In the genomic region with DNA sequence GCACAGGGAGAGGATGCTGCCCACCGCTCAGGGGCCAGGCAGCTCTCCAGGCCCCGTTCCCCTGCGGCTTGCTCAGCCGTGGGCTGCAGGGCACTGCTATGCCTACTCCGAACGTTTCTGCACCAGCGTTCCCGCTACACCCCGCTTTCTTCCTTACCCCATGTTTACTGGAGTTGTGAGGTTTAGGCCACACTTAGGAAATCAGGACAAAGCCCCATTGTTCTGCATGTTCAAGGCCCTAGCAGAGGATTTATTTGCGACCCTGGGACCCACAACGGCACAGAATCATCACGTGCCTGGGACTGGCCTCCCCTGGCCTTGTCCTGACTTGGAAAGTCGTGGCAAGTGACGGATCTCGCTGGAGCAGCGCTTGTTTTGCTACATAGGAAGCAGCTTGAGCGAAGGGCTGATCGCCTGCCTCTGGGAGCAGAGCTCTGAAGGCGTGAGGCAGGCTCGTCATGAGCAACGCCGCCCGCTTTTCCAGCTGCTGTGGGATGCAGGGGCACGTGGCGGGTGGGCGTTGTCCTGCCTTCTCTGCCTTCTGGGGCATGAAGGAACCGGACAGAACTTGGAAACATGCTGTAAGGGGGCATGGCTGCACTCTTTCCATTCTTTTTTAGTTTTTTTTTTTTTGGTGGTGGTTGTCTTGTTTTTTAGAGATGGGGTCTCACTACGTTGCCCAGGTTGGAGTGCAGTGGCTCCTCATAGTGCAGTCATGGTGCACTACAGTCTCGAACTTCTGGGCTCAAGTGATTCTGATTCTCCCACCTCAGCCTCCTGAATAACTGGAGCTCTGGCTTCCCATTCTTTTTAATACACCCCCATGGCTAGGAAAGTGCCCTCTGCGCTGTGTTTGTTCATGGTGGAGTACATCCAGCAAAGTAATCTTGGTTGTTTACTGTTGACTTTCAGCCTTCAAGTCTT, we compare ENCODE assay signal across 24 cellular contexts. TPM values are rescaled to one million over a fixed set of nuclear protein-coding genes. Genes with fewer than 3 reads are reported as not detected.
DNase-seq lines count a peak whose midpoint lies in the region; ATAC-seq, FAIRE-seq and TF ChIP-seq lines count a peak whose summit lies in the region.
"Had no signal": no experiment of that assay in that cellular context is flagged by ENCODE, and none has a peak within 500 bp of the region (broad histone marks: within the 10 kb centered on the region; RNA-seq: fewer than 3 reads in every experiment).

No MANE protein-coding gene starts in this region.

- H3K79me1 ChIP-seq in H9 (ENCODE audit: insufficient read depth, low read depth, low read length, poor library complexity, severe bottlenecking): no peaks in the 10 kb centered on the region

- DNase-seq in H9: peak; percentile 19
- DNase-seq in HepG2 (ENCODE audit: low spot score): peak; percentile 91
- peak; percentile 74 for DNase-seq in spleen
- DNase-seq: DMS53, GDM1, KG1, NCI-H1092, NCI-H1436, NCI-H1930, NCI-H2227 treated with DMSO at 0.1 percent for 48 hours, NCI-H510A, PC-9, RPMI8226, SHP77, SK-N-SH had no signal

- no peak overlapping the region; a peak in 2 of 7 replicates for H3K27ac Mint-ChIP-seq in H9
- H3K27ac Mint-ChIP-seq: B cell had no signal

- ATAC-seq in HepG2 (peak; percentile 81), HG02884 (IDR thresholded peaks at IDR 0.05; ENCODE audit: unreplicated experiment) (no peak), GM21390 (IDR thresholded peaks at IDR 0.05; ENCODE audit: unreplicated experiment) (no peak), GM18858 (IDR thresholded peaks at IDR 0.05; ENCODE audit: unreplicated experiment) (no peak), HG03045 (IDR thresholded peaks at IDR 0.05; ENCODE audit: unreplicated experiment) (no peak)

- peaks cover 13 to 16% of the 10 kb centered on the region in 2 experiments for H3K4me1 Mint-ChIP-seq in H9
- H3K4me1 Mint-ChIP-seq: B cell had no signal

- TF ChIP-seq POLR2A in HepG2 (IDR thresholded peaks at IDR 0.05; ENCODE audit: insufficient read depth in 1 of 2, low read depth in 2 of 2, low read length in 2 of 2): peak in 1 of 2 experiments; percentile 39; a peak in 1 of 4 replicates
- TF ChIP-seq POLR2A in spleen (IDR thresholded peaks at IDR 0.05): no peak

- no peak overlapping the region for H4K8ac ChIP-seq in H9 (replicated peaks; ENCODE audit: insufficient read length, low read depth, low read length)

- no peak for TF ChIP-seq RAD21 in HepG2 (CRISPR knock-in tag; IDR thresholded peaks at IDR 0.05)

- no peaks in the 10 kb centered on the region; a peak in 1 of 5 replicates for H3K36me3 ChIP-seq in HepG2 (replicated peaks in 1 of 2; ENCODE audit: control insufficient read depth in 1 of 2, insufficient read depth in 2 of 2, low read length in 2 of 2)
- no peaks in the 10 kb centered on the region for H3K36me3 ChIP-seq in spleen
- H3K36me3 ChIP-seq: HAP-1 had no signal

- no peak overlapping the region for H3T11ph ChIP-seq in H9 (ENCODE audit: low read length)

- no peak overlapping the region for H3K4ac ChIP-seq in H9 (ENCODE audit: low read depth, low read length)

- no TSS peak for BruUV-seq in HepG2 (replicated peaks; lab: Mats Ljungman, UMichigan)

- H3K27ac ChIP-seq in H9 (ENCODE audit: insufficient read length, low read depth, low read length): no peak overlapping the region
- peak overlapping the region; percentile 33 for H3K27ac ChIP-seq in angular gyrus (ENCODE audit: low read depth, low read length)
- peak overlapping the region; percentile 59 for H3K27ac ChIP-seq in HepG2 (ENCODE audit: extremely low read length, insufficient read depth, low read length)
- peak overlapping the region in 4 of 8 donors; percentile 15 to 53 (median 30) for H3K27ac ChIP-seq in spleen
- H3K27ac ChIP-seq: PC-9 had no signal

- no peaks in the 10 kb centered on the region for H3K27me3 ChIP-seq in H9 (ENCODE audit: insufficient read depth, low read length)
- no peaks in the 10 kb centered on the region for H3K27me3 ChIP-seq in HepG2 (ENCODE audit: control insufficient read depth in 1 of 2, insufficient read depth in 2 of 2, low read length in 2 of 2)
- peaks cover 0 to 10% (median 0%) of the 10 kb centered on the region in 7 donors for H3K27me3 ChIP-seq in spleen (replicated peaks in 1 of 7)

- H4K91ac ChIP-seq in H9 (ENCODE audit: insufficient read length, low read depth, low read length): no peak overlapping the region

- H3K4me3 ChIP-seq in HepG2 (replicated peaks in 1 of 3; ENCODE audit: insufficient read depth in 1 of 3, low read depth in 2 of 3, low read length in 3 of 3) (no peak overlapping the region), spleen (no peak overlapping the region)
- H3K4me3 ChIP-seq: HAP-1, PC-9 had no signal

- POLR2A ChIA-PET in HepG2 (lab: Yijun Ruan, JAX): interaction anchor here (1.1 to 2.1 kb wide), 6 partner anchors 8 to 27 kb away, joined by 3 to 12 read pairs (median 6); no protein-coding TSS in a partner anchor

- no peaks in the 10 kb centered on the region for H3K23me2 ChIP-seq in H9 (ENCODE audit: insufficient read length, low read depth, low read length, poor library complexity, severe bottlenecking)

- no peaks in the 10 kb centered on the region for H3K27me3 Mint-ChIP-seq in H9 (ENCODE audit: low read depth)

- peak; percentile 81 for FAIRE-seq in HepG2 (lab: Jason Lieb, UNC)
- FAIRE-seq: D721Med, GM18507 had no signal

- H2AFZ ChIP-seq in H9 (ENCODE audit: low read length): no peak overlapping the region
- no peak overlapping the region for H2AFZ ChIP-seq in HepG2 (ENCODE audit: low read length)
- H2AFZ ChIP-seq: PC-9 had no signal

- H3K18ac ChIP-seq in H9 (ENCODE audit: insufficient read length, low read depth, low read length): no peak overlapping the region

- H3K9ac ChIP-seq in H9 (ENCODE audit: extremely low read depth, insufficient read length, low read length): no peak overlapping the region
- H3K9ac ChIP-seq in HepG2 (ENCODE audit: insufficient read depth, low read depth, low read length): peak overlapping the region; percentile 17; the same call in 1 of the 2 replicates
- H3K9ac ChIP-seq: SK-N-SH had no signal

- no peak overlapping the region for H3K23ac ChIP-seq in H9 (ENCODE audit: insufficient read length, low read depth, low read length)

- TF ChIP-seq EP300 in HepG2 (IDR thresholded peaks at IDR 0.05; ENCODE audit: low read depth in 2 of 2, low read length in 2 of 2): peak in 1 of 2 experiments; percentile 70; a peak in 2 of 4 replicates
- TF ChIP-seq EP300 in HepG2 (CRISPR knock-in tag; IDR thresholded peaks at IDR 0.05; ENCODE audit: borderline replicate concordance): peak; percentile 80; the same call in 1 of the 2 replicates

- no peak overlapping the region for H2BK20ac ChIP-seq in H9 (ENCODE audit: low read depth, low read length, poor library complexity, severe bottlenecking)

- H3K4me1 ChIP-seq in H9 (ENCODE audit: insufficient read depth, low read length) (peaks cover 2% of the 10 kb centered on the region; the same call in 1 of the 2 replicates), HepG2 (ENCODE audit: insufficient read depth, low read length) (peaks cover 86% of the 10 kb centered on the region), spleen (no peaks in the 10 kb centered on the region)
- H3K4me1 ChIP-seq: HAP-1 had no signal

- no peak overlapping the region for H3K4me3 Mint-ChIP-seq in H9
- H3K4me3 Mint-ChIP-seq: B cell had no signal

- peaks cover 0 to 10% (median 3%) of the 10 kb centered on the region in 3 experiments; a peak in 4 of 7 replicates for H3K36me3 Mint-ChIP-seq in H9 (ENCODE audit: insufficient read depth in 1 of 3, low read depth in 3 of 3)

- H2AK5ac ChIP-seq in H9 (ENCODE audit: insufficient read length, low read length): no peak overlapping the region

- no peak overlapping the region for H2BK12ac ChIP-seq in H9 (ENCODE audit: insufficient read length, low read depth, low read length)

- H4K5ac ChIP-seq in H9 (ENCODE audit: insufficient read length, low read depth, low read length): no peak overlapping the region

- no peak for TF ChIP-seq CTCF in H9 (conservative IDR thresholded peaks at IDR 0.05)
- 0 out of 2 replicates have a peak, but pooled peaks have one; percentile 4 for TF ChIP-seq CTCF in HepG2 (CRISPR knock-in tag; IDR thresholded peaks at IDR 0.05)
- TF ChIP-seq CTCF in spleen (IDR thresholded peaks at IDR 0.05 in 8 of 11, conservative IDR thresholded peaks at IDR 0.05 in 3 of 11): no peak

- no peak overlapping the region for H3K56ac ChIP-seq in H9 (ENCODE audit: insufficient read length, low read depth, low read length)

- no peak overlapping the region for H2BK15ac ChIP-seq in H9 (ENCODE audit: low read depth, low read length)

- H3K79me2 ChIP-seq in H9 (ENCODE audit: insufficient read depth, low read length) (no peaks in the 10 kb centered on the region; the same call in 1 of the 2 replicates), HepG2 (ENCODE audit: insufficient read depth, low read length) (no peaks in the 10 kb centered on the region)

- H3K9me3 ChIP-seq in H9 (ENCODE audit: control insufficient read depth, low read depth, low read length) (no peaks in the 10 kb centered on the region), HepG2 (ENCODE audit: low read length) (no peaks in the 10 kb centered on the region), spleen (no peaks in the 10 kb centered on the region)
- H3K9me3 ChIP-seq: HAP-1, SK-N-SH had no signal

- H4K20me1 ChIP-seq in H9 (ENCODE audit: control insufficient read depth, insufficient read depth, insufficient read length): no peaks in the 10 kb centered on the region
- no peaks in the 10 kb centered on the region for H4K20me1 ChIP-seq in HepG2 (ENCODE audit: insufficient read depth, low read length)

- CTCF ChIA-PET in HepG2 (lab: Yijun Ruan, JAX; ENCODE audit: low intra/inter-chr PET ratio, low total read pairs): no interaction called here

- in situ Hi-C loops in HepG2 (cut with HindIII; ENCODE audit: extremely low pct_ligation_motif_present, low pct_unique_long_range_greater_than_20kb): no loop called here

- no peaks in the 10 kb centered on the region for H3K9me3 Mint-ChIP-seq in H9

- no peak overlapping the region for H2BK5ac ChIP-seq in H9 (ENCODE audit: insufficient read length, low read length)

- intact Hi-C loops in HepG2 (cut with micrococcal nuclease; ENCODE audit: unreplicated experiment) (no loop called here), spleen (cut with DNase I; ENCODE audit: low total_unique reads) (no loop called here)

- WGBS in H9 (ENCODE audit: extremely low coverage, insufficient read length, low lambda C conversion rate): no CpG with 5 or more reads among the region's 30 CpGs
- 46% methylated on average over 29 of the region's 30 CpGs for WGBS in HepG2 (ENCODE audit: low lambda C conversion rate)
- 64 to 85% (median 78%) methylated on average over 29 to 30 of the region's 30 CpGs for WGBS in spleen, 5 donors

- no peak overlapping the region for H2BK120ac ChIP-seq in H9 (ENCODE audit: low read depth, low read length, poor library complexity, severe bottlenecking)

- 0 out of 2 replicates have a peak overlapping the region, but pooled peaks have one; percentile 37 for H3K14ac ChIP-seq in H9 (ENCODE audit: insufficient read depth, low read length)

- H3K4me2 ChIP-seq in H9 (ENCODE audit: insufficient read depth, insufficient read length, low read length): no peak overlapping the region
- peak overlapping the region; percentile 42 for H3K4me2 ChIP-seq in HepG2 (ENCODE audit: low read depth, low read length)
- H3K4me2 ChIP-seq: PC-9, SK-N-SH had no signal

RNA-seq across cellular contexts. Expression of a gene that starts 14.6 kb away (rescaled TPM):
- total RNA-seq in H9 (2021) (23.7 and 24.4 TPM in 2 replicates), HepG2 (2016; rRNA removed; fragmentation: Illumina TruSeq; extraction: Trizol) (42.1 and 59.1 TPM in 2 replicates), spleen (10 to 100 TPM; 19.9 to 39.4 (median 25.7) TPM)
- 32.4 and 35.6 TPM in 2 replicates for total RNA-seq in HepG2 (2016; cell fraction: cytosol; rRNA removed; fragmentation: Illumina TruSeq; extraction: Trizol; ENCODE audit: low read depth)
- total RNA-seq in HepG2 (2016; cell fraction: insoluble cytoplasmic fraction; rRNA removed; fragmentation: Illumina TruSeq; extraction: Trizol): 41.0 and 60.9 TPM in 2 replicates
- total RNA-seq in HepG2 (2016; cell fraction: membrane; rRNA removed; fragmentation: Illumina TruSeq; extraction: Trizol): 29.2 and 32.9 TPM in 2 replicates
- total RNA-seq in HepG2 (2016; cell fraction: nucleus; rRNA removed; fragmentation: Illumina TruSeq; extraction: Trizol): 66.4 and 75.5 TPM in 2 replicates
- polyA plus RNA-seq in HepG2 (2011; rRNA removed) (105 and 108 TPM in 2 replicates), spleen (10 to 100 TPM in 1 of 3 donors, 1 to 10 TPM in 2; 7.0 to 10.9 (median 8.3) TPM)
- 53.2 and 89.4 TPM in 2 replicates for polyA plus RNA-seq in HepG2 (2011; cell fraction: cytosol; rRNA removed)
- polyA plus RNA-seq in HepG2 (2011; cell fraction: nucleus; rRNA removed): 65.7 and 85.9 TPM in 2 replicates
- polyA plus RNA-seq in HepG2 (2012): 99.1 and 106 TPM in 2 replicates
- 2.2 and 2.6 TPM in 2 replicates for polyA plus RNA-seq in HepG2 (2016; cell fraction: cytosol; fragmentation: Illumina TruSeq; extraction: Trizol; ENCODE audit: low read depth)
- 31.8 and 32.9 TPM in 2 replicates for polyA plus RNA-seq in HepG2 (2016; cell fraction: insoluble cytoplasmic fraction; fragmentation: Illumina TruSeq; extraction: Trizol; ENCODE audit: low read depth)
- polyA plus RNA-seq in HepG2 (2016; cell fraction: membrane; fragmentation: Illumina TruSeq; extraction: Trizol; ENCODE audit: low read depth): 8.5 and 9.3 TPM in 2 replicates
- polyA plus RNA-seq in HepG2 (2016; cell fraction: nucleus; fragmentation: Illumina TruSeq; extraction: Trizol; ENCODE audit: insufficient read depth, low read depth): 140 and 144 TPM in 2 replicates
- 13.5 and 115 TPM in 2 replicates for polyA minus RNA-seq in HepG2 (2011; rRNA and poly(A)+ RNA removed; ENCODE audit: low replicate concordance)
- 82.7 and 108 TPM in 2 replicates for polyA minus RNA-seq in HepG2 (2011; cell fraction: cytosol; rRNA and poly(A)+ RNA removed)
- 78.4 and 93.9 TPM in 2 replicates for polyA minus RNA-seq in HepG2 (2011; cell fraction: nucleus; rRNA and poly(A)+ RNA removed)

Comparison
In these comparisons a context has a peak if more than half of its experiments do, and no peak if none do; other contexts are left out.
1. DNase-seq: peak in every context shown above with its lines; median percentile 91 in HepG2; 74 in spleen; 19 in H9.